In genomic region chr4:168866635-168867034, GRCh38 we compare ENCODE assay signal across 25 cellular contexts.
"Had no signal": no experiment of that assay in that cellular context is flagged by ENCODE, and none has a peak within 500 bp of the region (broad histone marks: within the 10 kb centered on the region; RNA-seq: fewer than 3 reads in every experiment).

No MANE protein-coding gene starts in this region.

- H3K27me3 ChIP-seq: breast epithelium, left lung, right atrium auricular region, testis, transverse colon had no signal

- H3K4me1 ChIP-seq: left lung, parathyroid adenoma had no signal

- H3K36me3 ChIP-seq: breast epithelium, left lung, transverse colon had no signal

- H3K27ac ChIP-seq: left lung, parathyroid adenoma, right atrium auricular region had no signal

- H2AFZ ChIP-seq: parathyroid adenoma had no signal

- H3K9ac ChIP-seq: parathyroid adenoma had no signal

- FAIRE-seq: frontal cortex, urothelium cell line had no signal

- H3K9me3 ChIP-seq: breast epithelium, left lung, right atrium auricular region, testis, transverse colon had no signal

- DNase-seq: activated B cell treated with CpG ODN at 0.5 μM for 24 hours; activated CD4-positive, alpha-beta T cell treated with anti-CD3 and anti-CD28 coated beads, Interleukin-2, amount 50 U/mL, for 1 hour; activated CD8-positive, alpha-beta memory T cell treated with anti-CD3 and anti-CD28 coated beads, Interleukin-2, amount 10 ng/mL, durations not matched to agents 7 days and 5 days; activated CD8-positive, alpha-beta T cell treated with anti-CD3 and anti-CD28 coated beads, Interleukin-2, amount 10 ng/mL, durations not matched to agents 7 days and 5 days; activated effector memory CD4-positive, alpha-beta T cell treated with Interleukin-2 at 50 U/mL for 16 hours; activated naive CD4-positive, alpha-beta T cell treated with Interleukin-2 at 50 U/mL for 16 hours; activated naive CD8-positive, alpha-beta T cell treated with anti-CD3 and anti-CD28 coated beads for 36 hours; central memory CD4-positive, alpha-beta T cell; dermis blood vessel endothelial cell; effector CD4-positive, alpha-beta T cell; hypothalamus; immature natural killer cell; left lung; naive thymus-derived CD4-positive, alpha-beta T cell; stimulated activated CD4-positive, alpha-beta T cell treated with anti-CD3 and anti-CD28 coated beads, Interleukin-12 subunit alpha, Interleukin-12 subunit beta, amount 100 ng/mL, for 4 hours; stimulated activated CD4-positive, alpha-beta T cell treated with anti-CD3 and anti-CD28 coated beads, Interleukin-4, amount 100 ng/mL, for 1 hour; stimulated activated naive CD8-positive, alpha-beta T cell treated with anti-CD3 and anti-CD28 coated beads, Interleukin-15, Interleukin-2, amounts not matched to agents 100 U/mL and 50 U/mL, for 24 hours; T-cell; testis; transverse colon had no signal

- H3K4me3 ChIP-seq: breast epithelium, left lung, right atrium auricular region, testis, transverse colon had no signal

- ATAC-seq: activated CD8-positive, alpha-beta memory T cell treated with anti-CD3 and anti-CD28 coated beads, Interleukin-2, amount 10 ng/mL, durations not matched to agents 7 days and 5 days; activated CD8-positive, alpha-beta T cell treated with anti-CD3 and anti-CD28 coated beads, Interleukin-2, amount 10 ng/mL, durations not matched to agents 7 days and 5 days; left lung; naive thymus-derived CD4-positive, alpha-beta T cell; stimulated activated naive CD8-positive, alpha-beta T cell treated with anti-CD3 and anti-CD28 coated beads, Interleukin-15, Interleukin-2, amounts not matched to agents 100 U/mL and 50 U/mL, for 24 hours; T-cell had no signal
